In the genomic region with DNA sequence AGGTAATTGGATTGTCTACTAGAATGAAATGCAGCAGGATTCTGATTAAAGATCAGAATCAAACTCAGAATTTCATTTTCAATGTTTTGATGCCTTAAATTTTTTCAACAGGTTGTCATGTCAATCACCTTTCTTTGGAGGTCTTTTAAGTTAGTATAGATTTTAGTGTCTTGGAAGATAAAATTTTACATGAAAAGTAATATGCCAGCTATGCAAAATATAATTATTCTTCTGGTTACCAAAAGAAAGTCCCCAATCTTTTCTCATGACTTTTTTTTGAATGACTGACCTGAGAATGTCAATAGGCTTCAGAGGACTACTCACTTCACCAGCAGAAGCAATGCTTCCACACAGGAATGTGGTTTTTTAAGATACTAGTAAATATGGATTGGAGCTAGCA, we compare ENCODE assay signal across 26 cellular contexts. TPM values are rescaled to one million over a fixed set of nuclear protein-coding genes. Genes with fewer than 3 reads are reported as not detected.
DNase-seq lines count a peak whose midpoint lies in the region; ATAC-seq and TF ChIP-seq lines count a peak whose summit lies in the region.
"Had no signal": no experiment of that assay in that cellular context is flagged by ENCODE, and none has a peak within 500 bp of the region (broad histone marks: within the 10 kb centered on the region; RNA-seq: fewer than 3 reads in every experiment).

No MANE protein-coding gene starts in this region.

- H3K4me1 ChIP-seq in left ventricle myocardium inferior (peaks cover 36% of the 10 kb centered on the region), psoas muscle (no peaks in the 10 kb centered on the region), uterus (no peaks in the 10 kb centered on the region)
- H3K4me1 ChIP-seq: pancreas had no signal

- H3K27me3 ChIP-seq in left ventricle myocardium inferior (ENCODE audit: low read depth) (no peaks in the 10 kb centered on the region), psoas muscle (ENCODE audit: insufficient read depth in 3 of 3, low read length in 2 of 3) (no peaks in the 10 kb centered on the region), uterus (no peaks in the 10 kb centered on the region)
- H3K27me3 ChIP-seq: pancreas had no signal

- H3K36me3 ChIP-seq in left ventricle myocardium inferior = no peaks in the 10 kb centered on the region
- no peaks in the 10 kb centered on the region for H3K36me3 ChIP-seq in psoas muscle (ENCODE audit: insufficient read depth in 1 of 2, low read depth in 1 of 2)
- no peaks in the 10 kb centered on the region for H3K36me3 ChIP-seq in uterus
- H3K36me3 ChIP-seq: pancreas had no signal

- intact Hi-C loops in left ventricle myocardium inferior (cut with micrococcal nuclease) (no loop called here), Right ventricle myocardium inferior (cut with DNase I) (loop anchor here (5.0 to 10.0 kb wide), 3 partner anchors 40 to 577 kb away; a partner anchor contains a TSS), psoas muscle (cut with DNase I) (loop anchor here in 1 of 2 donors (10.0 kb wide), 2 partner anchors 613 to 717 kb away; a partner anchor contains a TSS), uterus (cut with DNase I; ENCODE audit: low total_unique reads) (no loop called here)

- H3K27ac ChIP-seq in left ventricle myocardium inferior (replicated peaks) (peak overlapping the region; percentile 81), psoas muscle (no peak overlapping the region), uterus (peak overlapping the region; percentile 75 to 85)
- H3K27ac ChIP-seq: C4-2B, epithelial cell of prostate, pancreas had no signal

- ATAC-seq in Right ventricle myocardium inferior (no peak), psoas muscle (no peak)
- ATAC-seq: activated CD8-positive, alpha-beta T cell treated with anti-CD3 and anti-CD28 coated beads, Interleukin-2, amount 10 ng/mL, durations not matched to agents 7 days and 5 days; GM12878; pancreas; sciatic nerve had no signal

- no peak for TF ChIP-seq CTCF in left ventricle myocardium inferior (IDR thresholded peaks at IDR 0.05; ENCODE audit: borderline replicate concordance)
- no peak for TF ChIP-seq CTCF in fibroblast of the aortic adventitia (IDR thresholded peaks at IDR 0.05; ENCODE audit: insufficient read depth, low read length)
- no peak for TF ChIP-seq CTCF in psoas muscle (IDR thresholded peaks at IDR 0.05)
- no peak for TF ChIP-seq CTCF in uterus (IDR thresholded peaks at IDR 0.05)

- DNase-seq in left ventricle myocardium inferior (no peak), Right ventricle myocardium inferior (ENCODE audit: missing footprints) (no peak), fibroblast of the aortic adventitia (ENCODE audit: low read depth) (no peak), psoas muscle (no peak), uterus (no peak), NCI-H2171 treated with DMSO at 0.1 percent for 48 hours (lab: John Stamatoyannopoulos, UW) (no peak), Ammon's horn (ENCODE audit: low spot score) (no peak), activated gamma-delta T cell treated with Interleukin-2 at 50 U/mL for 16 hours (no peak)
- DNase-seq: activated CD4-positive, alpha-beta T cell treated with anti-CD3 and anti-CD28 coated beads for 1 hour; activated CD8-positive, alpha-beta T cell treated with anti-CD3 and anti-CD28 coated beads, Interleukin-2, amount 10 ng/mL, durations not matched to agents 7 days and 5 days; activated effector memory CD4-positive, alpha-beta T cell treated with anti-CD3 and anti-CD28 coated beads, Interleukin-2, amount 50 U/mL, for 16 hours; activated T-cell treated with anti-CD3 and anti-CD28 coated beads for 4 hours; kidney; naive B cell; NCI-H1092; NCI-H1930; NCI-H2227 treated with DMSO at 0.1 percent for 48 hours; NCI-H748 treated with DMSO at 0.1 percent for 48 hours; pancreas had no signal

- TF ChIP-seq POLR2A in uterus (IDR thresholded peaks at IDR 0.05) = no peak

- H3K4me3 ChIP-seq in left ventricle myocardium inferior (peak overlapping the region; percentile 67), fibroblast of the aortic adventitia (ENCODE audit: low read depth, low read length) (peak overlapping the region; percentile 74), psoas muscle (peak overlapping the region; percentile 53), uterus (peak overlapping the region; percentile 45 to 46)
- H3K4me3 ChIP-seq: GM12878 had no signal

- H3K9me3 ChIP-seq in left ventricle myocardium inferior (replicated peaks) (no peaks in the 10 kb centered on the region), psoas muscle (no peaks in the 10 kb centered on the region), uterus (no peaks in the 10 kb centered on the region)
- H3K9me3 ChIP-seq: pancreas had no signal

RNA-seq across cellular contexts. Expression of a gene that starts 4.3 kb away (rescaled TPM):
- 34.1 TPM for total RNA-seq in left ventricle myocardium inferior
- 44.6 TPM for total RNA-seq in Right ventricle myocardium inferior
- 87.9 and 97.7 TPM in 2 replicates for total RNA-seq in fibroblast of the aortic adventitia (ENCODE audit: low replicate concordance)
- total RNA-seq in psoas muscle = 1 to 10 TPM; 1.4 to 7.0 (median 2.5) TPM
- polyA plus RNA-seq in psoas muscle = 1 to 10 TPM; 1.5 to 2.9 (median 1.6) TPM
- 100 to 1,000 TPM in 2 of 4 donors, 10 to 100 TPM in 2; 57.6 to 137 (median 102) TPM for total RNA-seq in uterus
- total RNA-seq: A673, chondrocyte, H1 had no signal
- polyA plus RNA-seq: GM12878, H1 had no signal
